Comparison of ENCODE assay signal across 15 cellular contexts in genomic region chr3:8237893-8238292, GRCh38.
"Had no signal": no experiment of that assay in that cellular context is flagged by ENCODE, and none has a peak within 500 bp of the region (broad histone marks: within the 10 kb centered on the region; RNA-seq: fewer than 3 reads in every experiment).

No MANE protein-coding gene starts in this region.

- H3K9me3 ChIP-seq: colonic mucosa, esophagus squamous epithelium, psoas muscle, SJCRH30 had no signal

- H3K36me3 Mint-ChIP-seq: stimulated activated effector memory CD8-positive, alpha-beta T cell treated with anti-CD3 and anti-CD28 coated beads, Interleukin-12 subunit alpha, Interleukin-12 subunit beta, amount 100 ng/mL, for 72 hours had no signal

- H3K27ac Mint-ChIP-seq: stimulated activated effector memory CD8-positive, alpha-beta T cell treated with anti-CD3 and anti-CD28 coated beads, Interleukin-12 subunit alpha, Interleukin-12 subunit beta, amount 100 ng/mL, for 72 hours had no signal

- H3K27me3 ChIP-seq: cardiac muscle cell, colonic mucosa, esophagus squamous epithelium, SJCRH30, tibial nerve had no signal

- H3K27ac ChIP-seq: cardiac muscle cell, colonic mucosa, esophagus squamous epithelium, psoas muscle, SJCRH30, tibial nerve had no signal

- H3K4me1 ChIP-seq: colonic mucosa, SJCRH30, tibial nerve had no signal

- H3K4me3 Mint-ChIP-seq: stimulated activated effector memory CD8-positive, alpha-beta T cell treated with anti-CD3 and anti-CD28 coated beads, Interleukin-12 subunit alpha, Interleukin-12 subunit beta, amount 100 ng/mL, for 72 hours had no signal

- ATAC-seq: psoas muscle; sciatic nerve; stimulated activated effector memory CD8-positive, alpha-beta T cell treated with anti-CD3 and anti-CD28 coated beads, Interleukin-12 subunit alpha, Interleukin-12 subunit beta, amount 100 ng/mL, for 72 hours had no signal

- H3K4me3 ChIP-seq: cardiac muscle cell, colonic mucosa, esophagus squamous epithelium, psoas muscle, SJCRH30, tibial nerve had no signal

- H3K36me3 ChIP-seq: cardiac muscle cell, colonic mucosa, esophagus squamous epithelium, SJCRH30, tibial nerve had no signal

- H3K4me1 Mint-ChIP-seq: stimulated activated effector memory CD8-positive, alpha-beta T cell treated with anti-CD3 and anti-CD28 coated beads, Interleukin-12 subunit alpha, Interleukin-12 subunit beta, amount 100 ng/mL, for 72 hours had no signal

- DNase-seq: activated CD4-positive, alpha-beta T cell treated with anti-CD3 and anti-CD28 coated beads, Interleukin-2, amount 50 U/mL, for 4 hours; activated CD4-positive, CD25-positive, alpha-beta regulatory T cell treated with anti-CD3 and anti-CD28 coated beads, Interleukin-2, amount 50 U/mL, for 72 hours; activated naive CD4-positive, alpha-beta T cell; activated T-cell treated with anti-CD3 and anti-CD28 coated beads for 4 hours; colonic mucosa; esophagus squamous epithelium; foreskin fibroblast; psoas muscle; SJCRH30; stimulated activated CD4-positive, alpha-beta T cell treated with anti-CD3 and anti-CD28 coated beads, Interleukin-2, amount 100 ng/mL, for 24 hours; SW 1271 had no signal
